ENCODE assay signal across 13 cellular contexts in the genomic region with DNA sequence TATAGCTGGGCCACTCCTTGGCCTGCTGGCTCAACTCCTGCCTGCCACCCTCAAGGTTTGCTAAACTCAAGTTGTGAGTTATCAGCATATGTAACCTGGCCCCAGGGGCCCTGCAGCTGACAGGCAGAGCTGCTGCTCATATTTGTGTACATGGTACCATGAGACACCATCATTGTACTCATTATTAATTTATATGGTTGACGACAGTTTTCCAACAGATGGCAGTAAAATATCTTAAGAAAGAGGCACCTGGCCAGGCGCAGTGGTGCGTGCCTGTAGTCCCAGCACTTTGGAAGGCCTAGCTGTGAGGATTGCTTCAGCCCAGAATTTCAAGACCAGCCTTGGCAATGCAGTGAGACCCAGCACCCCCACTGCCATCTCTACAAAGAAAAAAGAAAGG. TPM values are rescaled to one million over a fixed set of nuclear protein-coding genes. Genes with fewer than 3 reads are reported as not detected.
DNase-seq lines count a peak whose midpoint lies in the region; TF ChIP-seq lines count a peak whose summit lies in the region.
"Had no signal": no experiment of that assay in that cellular context is flagged by ENCODE, and none has a peak within 500 bp of the region (broad histone marks: within the 10 kb centered on the region; RNA-seq: fewer than 3 reads in every experiment).

No MANE protein-coding gene starts in this region.

- POLR2A ChIA-PET in OCI-LY7 (lab: Charles Lee): no interaction called here

- in situ Hi-C loops in mammary epithelial cell (cut with MboI; ENCODE audit: low sequenced_read_pairs in 2 of 2): no loop called here

- H3K79me2 ChIP-seq in OCI-LY7 (ENCODE audit: insufficient read depth, low read depth, low read length): no peaks in the 10 kb centered on the region
- H3K79me2 ChIP-seq in mammary epithelial cell (ENCODE audit: insufficient read depth, low read length): no peaks in the 10 kb centered on the region

- DNase-seq in COLO668 (lab: John Stamatoyannopoulos, UW; ENCODE audit: unreplicated experiment): peak; percentile 24
- peak; percentile 50 for DNase-seq in DMS 273 (lab: John Stamatoyannopoulos, UW; ENCODE audit: unreplicated experiment)
- peak; percentile 33 for DNase-seq in OCI-LY7 (ENCODE audit: low spot score)
- DNase-seq in dermis blood vessel endothelial cell: peak; percentile 16
- DNase-seq in mammary epithelial cell: no peak
- no peak for DNase-seq in activated CD4-positive, CD25-positive, alpha-beta regulatory T cell treated with anti-CD3 and anti-CD28 coated beads, Interleukin-2, amount 50 U/mL, for 72 hours
- DNase-seq in GF-D8 (lab: John Stamatoyannopoulos, UW): no peak
- DNase-seq: brain microvascular endothelial cell; CD4-positive, alpha-beta T cell; effector memory CD4-positive, alpha-beta T cell; foreskin melanocyte; NCI-H1436 treated with DMSO at 0.1 percent for 48 hours had no signal

- CTCF ChIA-PET in OCI-LY7 (lab: Charles Lee; ENCODE audit: unreplicated experiment): no interaction called here
- CTCF ChIA-PET in mammary epithelial cell (lab: Charles Lee; ENCODE audit: low non-redundant PET): no interaction called here

- TF ChIP-seq CTCF in OCI-LY7 (conservative IDR thresholded peaks at IDR 0.05; ENCODE audit: low read length) (peak; percentile 51; the same call in 1 of the 2 replicates), mammary epithelial cell (conservative IDR thresholded peaks at IDR 0.05 in 1 of 2, IDR thresholded peaks at IDR 0.05 in 1 of 2; ENCODE audit: extremely low read depth in 1 of 2, insufficient read depth in 1 of 2, low read depth in 1 of 2, low read length in 2 of 2) (no peak)

- intact Hi-C loops in OCI-LY7 (cut with micrococcal nuclease; ENCODE audit: unreplicated experiment) (no loop called here), mammary epithelial cell (cut with micrococcal nuclease) (loop anchor here (1.0 to 5.0 kb wide), 2 partner anchors 111 to 230 kb away; no protein-coding TSS in a partner anchor)

- H2AFZ ChIP-seq in OCI-LY7 (ENCODE audit: low read length): no peak overlapping the region
- H2AFZ ChIP-seq in mammary epithelial cell (ENCODE audit: low read depth, low read length): no peak overlapping the region

- H3K4me1 ChIP-seq in OCI-LY7 (ENCODE audit: insufficient read depth, low read length, poor library complexity, severe bottlenecking) (peaks cover 4% of the 10 kb centered on the region), mammary epithelial cell (ENCODE audit: insufficient read depth, low read length) (no peaks in the 10 kb centered on the region)

- H3K4me2 ChIP-seq in OCI-LY7 (ENCODE audit: low read length) (no peak overlapping the region), mammary epithelial cell (ENCODE audit: insufficient read depth, low read depth, low read length) (no peak overlapping the region)

- H3K4me3 ChIP-seq in OCI-LY7 (ENCODE audit: low read depth, low read length, poor library complexity, severe bottlenecking) (no peak overlapping the region), mammary epithelial cell (replicated peaks in 1 of 3; ENCODE audit: insufficient read depth in 1 of 3, low read depth in 2 of 3, low read length in 3 of 3) (no peak overlapping the region)
- H3K4me3 ChIP-seq: Peyer's patch had no signal

- dilution Hi-C loops in mammary epithelial cell (cut with HindIII; ENCODE audit: low sequenced_read_pairs): no loop called here

- H3K9ac ChIP-seq in mammary epithelial cell (ENCODE audit: insufficient read depth, low read length): no peak overlapping the region

- H3K27me3 ChIP-seq in mammary epithelial cell (ENCODE audit: insufficient read depth, low read length): no peaks in the 10 kb centered on the region
- H3K27me3 ChIP-seq: brain microvascular endothelial cell, Peyer's patch had no signal

- H3K27ac ChIP-seq in OCI-LY7 (ENCODE audit: low read depth, low read length, poor library complexity, severe bottlenecking): no peak overlapping the region
- H3K27ac ChIP-seq in mammary epithelial cell (ENCODE audit: insufficient read depth, low read depth, low read length): no peak overlapping the region
- H3K27ac ChIP-seq: brain microvascular endothelial cell, Peyer's patch had no signal

- H4K20me1 ChIP-seq in OCI-LY7 (ENCODE audit: insufficient read depth, low read length) (no peaks in the 10 kb centered on the region), mammary epithelial cell (ENCODE audit: insufficient read depth, low read length) (no peaks in the 10 kb centered on the region)

- WGBS in mammary epithelial cell (ENCODE audit: low coverage, missing lambda C conversion rate): 98% methylated on average over 3 of the region's 3 CpGs

- H3K9me2 ChIP-seq in OCI-LY7 (ENCODE audit: insufficient read depth, low read length): no peaks in the 10 kb centered on the region

- H3K36me3 ChIP-seq in OCI-LY7 (ENCODE audit: insufficient read depth, low read length) (peaks cover 17% of the 10 kb centered on the region), mammary epithelial cell (ENCODE audit: insufficient read depth, low read length) (peaks cover 2% of the 10 kb centered on the region)
- H3K36me3 ChIP-seq: Peyer's patch had no signal

- H3K9me3 ChIP-seq in OCI-LY7 (ENCODE audit: low read length) (no peaks in the 10 kb centered on the region), mammary epithelial cell (replicated peaks; ENCODE audit: insufficient read depth, low read length) (no peaks in the 10 kb centered on the region)
- H3K9me3 ChIP-seq: Peyer's patch had no signal

- no TSS peak for BruUV-seq in OCI-LY7 (replicated peaks; lab: Mats Ljungman, UMichigan)
- BruUV-seq in mammary epithelial cell (replicated peaks; lab: Mats Ljungman, UMichigan): no TSS peak

RNA-seq across cellular contexts. Expression of a gene that starts 11.4 kb away (rescaled TPM):
- total RNA-seq in OCI-LY7 (2014; rRNA removed; shearing (Covaris generic)): 8.3 and 10.5 TPM in 2 replicates
- 4.0 and 5.1 TPM in 2 replicates for total RNA-seq in OCI-LY7 (2022)
- total RNA-seq in dermis blood vessel endothelial cell: 146 and 195 TPM in 2 replicates
- 10 to 100 TPM; 39.5 to 68.7 TPM for total RNA-seq in mammary epithelial cell
- 59.5 TPM for polyA plus RNA-seq in mammary epithelial cell
- polyA minus RNA-seq in mammary epithelial cell: 150 TPM

RNA-seq across cellular contexts. Expression of a gene that starts 37.8 kb away (rescaled TPM):
- total RNA-seq in OCI-LY7 (2014; rRNA removed; shearing (Covaris generic)): 46.9 and 53.9 TPM in 2 replicates
- total RNA-seq in OCI-LY7 (2022): 44.3 and 44.7 TPM in 2 replicates
- 33.8 and 48.2 TPM in 2 replicates for total RNA-seq in dermis blood vessel endothelial cell
- total RNA-seq in mammary epithelial cell: 10 to 100 TPM; 58.2 to 59.7 TPM
- polyA plus RNA-seq in mammary epithelial cell: 21.2 TPM
- polyA minus RNA-seq in mammary epithelial cell: 38.5 TPM

Comparison
In these comparisons a context has a peak if more than half of its experiments do, and no peak if none do; other contexts are left out.
1. DNase-seq: peak in COLO668 (single experiment), DMS 273 (single experiment), OCI-LY7 (single experiment) and dermis blood vessel endothelial cell (single experiment); none in mammary epithelial cell (single experiment), activated CD4-positive, CD25-positive, alpha-beta regulatory T cell treated with anti-CD3 and anti-CD28 coated beads, Interleukin-2, amount 50 U/mL, for 72 hours (single experiment) and GF-D8 (single experiment).